In the genomic region with DNA sequence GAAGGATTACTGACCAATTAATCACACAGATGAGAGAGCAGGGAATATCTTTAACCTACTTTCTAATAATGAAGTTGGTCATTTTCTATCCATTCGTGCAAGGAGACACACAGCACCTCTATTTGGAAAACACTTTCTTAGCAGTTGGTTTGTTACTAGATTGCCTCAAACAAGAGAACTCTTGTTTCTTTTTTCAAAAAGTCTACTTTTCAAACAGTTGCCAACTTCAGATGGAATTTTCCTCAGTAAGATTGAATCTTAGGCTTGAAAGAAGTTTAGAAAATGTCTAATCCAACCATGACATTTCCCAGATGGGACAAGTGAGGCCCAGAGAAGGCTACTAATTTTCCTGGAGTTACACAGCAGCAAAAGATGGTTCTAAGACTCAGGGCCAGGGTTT, we compare ENCODE assay signal across 18 cellular contexts. TPM values are rescaled to one million over a fixed set of nuclear protein-coding genes. Genes with fewer than 3 reads are reported as not detected.
DNase-seq lines count a peak whose midpoint lies in the region; ATAC-seq, FAIRE-seq and TF ChIP-seq lines count a peak whose summit lies in the region.
"Had no signal": no experiment of that assay in that cellular context is flagged by ENCODE, and none has a peak within 500 bp of the region (broad histone marks: within the 10 kb centered on the region; RNA-seq: fewer than 3 reads in every experiment).

No MANE protein-coding gene starts in this region.

- no peak overlapping the region for H3K4me3 ChIP-seq in coronary artery
- H3K4me3 ChIP-seq in HepG2 (replicated peaks in 1 of 3; ENCODE audit: insufficient read depth in 1 of 3, low read depth in 2 of 3, low read length in 3 of 3): peak overlapping the region in 1 of 3 experiments; percentile 1; a peak in 2 of 6 replicates
- H3K4me3 ChIP-seq in upper lobe of right lung: no peak overlapping the region
- H3K4me3 ChIP-seq in OCI-LY7 (ENCODE audit: low read depth, low read length, poor library complexity, severe bottlenecking): no peak overlapping the region
- H3K4me3 ChIP-seq: body of pancreas, SJCRH30 had no signal

- no peak for TF ChIP-seq POLR2A in HepG2 (IDR thresholded peaks at IDR 0.05; ENCODE audit: insufficient read depth in 1 of 2, low read depth in 2 of 2, low read length in 2 of 2)

- H3K4me1 ChIP-seq in HepG2 (ENCODE audit: insufficient read depth, low read length) (peaks cover 25% of the 10 kb centered on the region), upper lobe of right lung (peaks cover 4% of the 10 kb centered on the region), OCI-LY7 (ENCODE audit: insufficient read depth, low read length, poor library complexity, severe bottlenecking) (no peaks in the 10 kb centered on the region)
- H3K4me1 ChIP-seq: body of pancreas, SJCRH30 had no signal

- TF ChIP-seq RAD21 in HepG2 (CRISPR knock-in tag; IDR thresholded peaks at IDR 0.05): no peak

- H3K36me3 Mint-ChIP-seq in activated CD8-positive, alpha-beta memory T cell treated with anti-CD3 and anti-CD28 coated beads, Interleukin-2, amount 10 ng/mL, durations not matched to agents 7 days and 5 days: no peaks in the 10 kb centered on the region
- H3K36me3 Mint-ChIP-seq: activated naive CD4-positive, alpha-beta T cell treated with anti-CD3 and anti-CD28 coated beads, Interleukin-2, amount 50 U/mL, for 72 hours had no signal

- no peak for TF ChIP-seq EP300 in HepG2 (IDR thresholded peaks at IDR 0.05; ENCODE audit: low read depth in 2 of 2, low read length in 2 of 2)
- TF ChIP-seq EP300 in HepG2 (CRISPR knock-in tag; IDR thresholded peaks at IDR 0.05; ENCODE audit: borderline replicate concordance): no peak

- no peak overlapping the region for H2AFZ ChIP-seq in HepG2 (ENCODE audit: low read length)
- H2AFZ ChIP-seq in OCI-LY7 (ENCODE audit: low read length): no peak overlapping the region

- CTCF ChIA-PET in HepG2 (lab: Yijun Ruan, JAX; ENCODE audit: low intra/inter-chr PET ratio, low total read pairs) (no interaction called here), OCI-LY7 (lab: Charles Lee; ENCODE audit: unreplicated experiment) (interaction anchor here (0.7 kb wide), 1 partner anchor 42 kb away, joined by 3 read pairs; no protein-coding TSS in a partner anchor)
- CTCF ChIA-PET in activated CD8-positive, alpha-beta memory T cell treated with anti-CD3 and anti-CD28 coated beads, Interleukin-2, amount 10 ng/mL, durations not matched to agents 7 days and 5 days (lab: Charles Lee): no interaction called here

- peaks cover 9% of the 10 kb centered on the region for H3K27me3 Mint-ChIP-seq in activated CD8-positive, alpha-beta memory T cell treated with anti-CD3 and anti-CD28 coated beads, Interleukin-2, amount 10 ng/mL, durations not matched to agents 7 days and 5 days
- H3K27me3 Mint-ChIP-seq: dendritic cell treated with granulocyte-macrophage colony-stimulating factor and Interleukin-4, amounts not matched to agents 40 ng/mL and 50 ng/mL, for 4 days had no signal

- H3K4me2 ChIP-seq in HepG2 (ENCODE audit: low read depth, low read length) (peak overlapping the region; percentile 51), OCI-LY7 (ENCODE audit: low read length) (no peak overlapping the region)

- peak overlapping the region; percentile 12 to 83 for H3K27ac ChIP-seq in coronary artery
- no peak overlapping the region for H3K27ac ChIP-seq in HepG2 (ENCODE audit: extremely low read length, insufficient read depth, low read length)
- peak overlapping the region; percentile 72 for H3K27ac ChIP-seq in upper lobe of right lung
- H3K27ac ChIP-seq in OCI-LY7 (ENCODE audit: low read depth, low read length, poor library complexity, severe bottlenecking): no peak overlapping the region
- H3K27ac ChIP-seq: SJCRH30 had no signal

- H3K79me2 ChIP-seq in HepG2 (ENCODE audit: insufficient read depth, low read length): no peaks in the 10 kb centered on the region
- H3K79me2 ChIP-seq in OCI-LY7 (ENCODE audit: insufficient read depth, low read depth, low read length): no peaks in the 10 kb centered on the region

- H3K36me3 ChIP-seq in HepG2 (replicated peaks in 1 of 2; ENCODE audit: control insufficient read depth in 1 of 2, insufficient read depth in 2 of 2, low read length in 2 of 2) (no peaks in the 10 kb centered on the region), upper lobe of right lung (no peaks in the 10 kb centered on the region), OCI-LY7 (ENCODE audit: insufficient read depth, low read length) (no peaks in the 10 kb centered on the region)
- H3K36me3 ChIP-seq: SJCRH30 had no signal

- no peaks in the 10 kb centered on the region for H3K27me3 ChIP-seq in HepG2 (ENCODE audit: control insufficient read depth in 1 of 2, insufficient read depth in 2 of 2, low read length in 2 of 2)
- no peaks in the 10 kb centered on the region for H3K27me3 ChIP-seq in upper lobe of right lung
- H3K27me3 ChIP-seq: body of pancreas had no signal

- H3K27ac Mint-ChIP-seq in activated CD8-positive, alpha-beta memory T cell treated with anti-CD3 and anti-CD28 coated beads, Interleukin-2, amount 10 ng/mL, durations not matched to agents 7 days and 5 days: no peak overlapping the region
- H3K27ac Mint-ChIP-seq: activated CD8-positive, alpha-beta T cell treated with anti-CD3 and anti-CD28 coated beads for 36 hours; activated naive CD4-positive, alpha-beta T cell treated with anti-CD3 and anti-CD28 coated beads, Interleukin-2, amount 50 U/mL, for 72 hours; dendritic cell treated with granulocyte-macrophage colony-stimulating factor and Interleukin-4, amounts not matched to agents 40 ng/mL and 50 ng/mL, for 4 days had no signal

- no peaks in the 10 kb centered on the region for H3K4me1 Mint-ChIP-seq in activated CD8-positive, alpha-beta memory T cell treated with anti-CD3 and anti-CD28 coated beads, Interleukin-2, amount 10 ng/mL, durations not matched to agents 7 days and 5 days

- no peak for TF ChIP-seq CTCF in coronary artery (IDR thresholded peaks at IDR 0.05)
- TF ChIP-seq CTCF in HepG2 (CRISPR knock-in tag; IDR thresholded peaks at IDR 0.05): no peak
- no peak for TF ChIP-seq CTCF in upper lobe of right lung (IDR thresholded peaks at IDR 0.05)
- TF ChIP-seq CTCF in OCI-LY7 (conservative IDR thresholded peaks at IDR 0.05; ENCODE audit: low read length): no peak

- BruUV-seq in HepG2 (replicated peaks; lab: Mats Ljungman, UMichigan): no TSS peak
- BruUV-seq in OCI-LY7 (replicated peaks; lab: Mats Ljungman, UMichigan): no TSS peak

- 18% methylated on average over 1 of the region's 1 CpG for WGBS in HepG2 (ENCODE audit: low lambda C conversion rate)

- H3K4me3 Mint-ChIP-seq in activated CD8-positive, alpha-beta memory T cell treated with anti-CD3 and anti-CD28 coated beads, Interleukin-2, amount 10 ng/mL, durations not matched to agents 7 days and 5 days: no peak overlapping the region
- H3K4me3 Mint-ChIP-seq: activated CD8-positive, alpha-beta T cell treated with anti-CD3 and anti-CD28 coated beads for 36 hours; activated T-cell treated with anti-CD3 and anti-CD28 coated beads, Interleukin-2, amount 50 U/mL, for 4 hours; dendritic cell treated with granulocyte-macrophage colony-stimulating factor and Interleukin-4, amounts not matched to agents 40 ng/mL and 50 ng/mL, for 4 days had no signal

- H4K20me1 ChIP-seq in HepG2 (ENCODE audit: insufficient read depth, low read length) (no peaks in the 10 kb centered on the region), OCI-LY7 (ENCODE audit: insufficient read depth, low read length) (no peaks in the 10 kb centered on the region)

- no peak for FAIRE-seq in HepG2 (lab: Jason Lieb, UNC)

- ATAC-seq in HepG2 (no peak), sciatic nerve (peak; percentile 9), upper lobe of right lung (no peak), GM18520 (IDR thresholded peaks at IDR 0.05; ENCODE audit: unreplicated experiment) (no peak)
- ATAC-seq in activated CD8-positive, alpha-beta memory T cell treated with anti-CD3 and anti-CD28 coated beads, Interleukin-2, amount 10 ng/mL, durations not matched to agents 7 days and 5 days: no peak
- ATAC-seq: activated CD8-positive, alpha-beta T cell treated with anti-CD3 and anti-CD28 coated beads for 36 hours; activated naive CD4-positive, alpha-beta T cell treated with anti-CD3 and anti-CD28 coated beads, Interleukin-2, amount 50 U/mL, for 72 hours; activated T-cell treated with anti-CD3 and anti-CD28 coated beads, Interleukin-2, amount 50 U/mL, for 4 hours had no signal

- H3K9me3 Mint-ChIP-seq in activated CD8-positive, alpha-beta memory T cell treated with anti-CD3 and anti-CD28 coated beads, Interleukin-2, amount 10 ng/mL, durations not matched to agents 7 days and 5 days (ENCODE audit: low read depth): no peaks in the 10 kb centered on the region
- H3K9me3 Mint-ChIP-seq: activated CD8-positive, alpha-beta T cell treated with anti-CD3 and anti-CD28 coated beads for 36 hours; activated naive CD4-positive, alpha-beta T cell treated with anti-CD3 and anti-CD28 coated beads, Interleukin-2, amount 50 U/mL, for 72 hours; activated T-cell treated with anti-CD3 and anti-CD28 coated beads, Interleukin-2, amount 50 U/mL, for 4 hours; dendritic cell treated with granulocyte-macrophage colony-stimulating factor and Interleukin-4, amounts not matched to agents 40 ng/mL and 50 ng/mL, for 4 days had no signal

- DNase-seq in coronary artery (ENCODE audit: low spot score): no peak
- DNase-seq in HepG2 (ENCODE audit: low spot score): no peak
- no peak for DNase-seq in sciatic nerve (ENCODE audit: low spot score)
- no peak for DNase-seq in upper lobe of right lung
- DNase-seq in OCI-LY7 (ENCODE audit: low spot score): no peak
- no peak for DNase-seq in activated CD8-positive, alpha-beta memory T cell treated with anti-CD3 and anti-CD28 coated beads, Interleukin-2, amount 10 ng/mL, durations not matched to agents 7 days and 5 days
- DNase-seq: activated CD8-positive, alpha-beta T cell treated with anti-CD3 and anti-CD28 coated beads for 36 hours; activated T-cell treated with anti-CD3 and anti-CD28 coated beads, Interleukin-2, amount 50 U/mL, for 4 hours; MM.1S; NCI-H748 treated with DMSO at 0.1 percent for 48 hours; OCI-M1; SJCRH30; stimulated activated CD4-positive, alpha-beta T cell treated with anti-CD3 and anti-CD28 coated beads, Interleukin-2, amount 100 ng/mL, for 48 hours; T-helper 2 cell had no signal

- intact Hi-C loops in HepG2 (cut with micrococcal nuclease; ENCODE audit: unreplicated experiment) (no loop called here), sciatic nerve (cut with DNase I) (loop anchor here (10.0 kb wide), 1 partner anchor 64 kb away; no protein-coding TSS in a partner anchor), upper lobe of right lung (cut with DNase I) (no loop called here), OCI-LY7 (cut with micrococcal nuclease; ENCODE audit: unreplicated experiment) (no loop called here)

- POLR2A ChIA-PET in HepG2 (lab: Yijun Ruan, JAX) (interaction anchor here (1.0 kb wide), 2 partner anchors 41 to 42 kb away, joined by 4 to 5 read pairs; partner anchors contain the start of gene SMTN), OCI-LY7 (lab: Charles Lee) (no interaction called here)

- H3K9me2 ChIP-seq in OCI-LY7 (ENCODE audit: insufficient read depth, low read length): no peaks in the 10 kb centered on the region

- no peak overlapping the region for H3K9ac ChIP-seq in HepG2 (ENCODE audit: insufficient read depth, low read depth, low read length)

- H3K9me3 ChIP-seq in HepG2 (ENCODE audit: low read length) (no peaks in the 10 kb centered on the region), upper lobe of right lung (no peaks in the 10 kb centered on the region), OCI-LY7 (ENCODE audit: low read length) (no peaks in the 10 kb centered on the region)
- H3K9me3 ChIP-seq: body of pancreas, SJCRH30 had no signal

- in situ Hi-C loops in HepG2 (cut with HindIII; ENCODE audit: extremely low pct_ligation_motif_present, low pct_unique_long_range_greater_than_20kb): no loop called here

RNA-seq across cellular contexts. Expression of gene SMTN, which starts 42.4 kb away (rescaled TPM):
- 6.9 and 14.7 TPM in 2 replicates for total RNA-seq in HepG2 (2016; rRNA removed; fragmentation: Illumina TruSeq; extraction: Trizol)
- total RNA-seq in HepG2 (2016; cell fraction: cytosol; rRNA removed; fragmentation: Illumina TruSeq; extraction: Trizol; ENCODE audit: low read depth): 2.5 and 3.0 TPM in 2 replicates
- total RNA-seq in HepG2 (2016; cell fraction: insoluble cytoplasmic fraction; rRNA removed; fragmentation: Illumina TruSeq; extraction: Trizol): 5.5 and 15.8 TPM in 2 replicates
- total RNA-seq in HepG2 (2016; cell fraction: membrane; rRNA removed; fragmentation: Illumina TruSeq; extraction: Trizol): 7.5 and 8.5 TPM in 2 replicates
- 17.4 and 23.6 TPM in 2 replicates for total RNA-seq in HepG2 (2016; cell fraction: nucleus; rRNA removed; fragmentation: Illumina TruSeq; extraction: Trizol)
- 24.2 and 26.1 TPM in 2 replicates for polyA plus RNA-seq in HepG2 (2011; rRNA removed)
- 10.8 and 14.8 TPM in 2 replicates for polyA plus RNA-seq in HepG2 (2011; cell fraction: cytosol; rRNA removed)
- 129 and 177 TPM in 2 replicates for polyA plus RNA-seq in HepG2 (2011; cell fraction: nucleus; rRNA removed)
- polyA plus RNA-seq in HepG2 (2012): 16.2 and 21.3 TPM in 2 replicates
- 2.3 and 3.6 TPM in 2 replicates for polyA plus RNA-seq in HepG2 (2016; cell fraction: cytosol; fragmentation: Illumina TruSeq; extraction: Trizol; ENCODE audit: low read depth)
- 6.1 and 9.7 TPM in 2 replicates for polyA plus RNA-seq in HepG2 (2016; cell fraction: insoluble cytoplasmic fraction; fragmentation: Illumina TruSeq; extraction: Trizol; ENCODE audit: low read depth)
- polyA plus RNA-seq in HepG2 (2016; cell fraction: membrane; fragmentation: Illumina TruSeq; extraction: Trizol; ENCODE audit: low read depth): 5.1 and 6.6 TPM in 2 replicates
- 48.9 and 50.6 TPM in 2 replicates for polyA plus RNA-seq in HepG2 (2016; cell fraction: nucleus; fragmentation: Illumina TruSeq; extraction: Trizol; ENCODE audit: insufficient read depth, low read depth)
- 5.1 and 18.8 TPM in 2 replicates for polyA minus RNA-seq in HepG2 (2011; rRNA and poly(A)+ RNA removed; ENCODE audit: low replicate concordance)
- 11.6 and 13.2 TPM in 2 replicates for polyA minus RNA-seq in HepG2 (2011; cell fraction: cytosol; rRNA and poly(A)+ RNA removed)
- 28.8 and 31.8 TPM in 2 replicates for polyA minus RNA-seq in HepG2 (2011; cell fraction: nucleus; rRNA and poly(A)+ RNA removed)
- 283 TPM for total RNA-seq in sciatic nerve
- total RNA-seq in upper lobe of right lung: 71.6 TPM
- total RNA-seq in OCI-LY7 (2014; rRNA removed; shearing (Covaris generic)): 13.5 and 16.9 TPM in 2 replicates
- 35.4 and 50.8 TPM in 2 replicates for total RNA-seq in OCI-LY7 (2022)
- total RNA-seq in activated CD8-positive, alpha-beta memory T cell treated with anti-CD3 and anti-CD28 coated beads, Interleukin-2, amount 10 ng/mL, durations not matched to agents 7 days and 5 days: 10 to 100 TPM; 35.6 to 51.2 TPM

Comparison
In these comparisons a context has a peak if more than half of its experiments do, and no peak if none do; other contexts are left out.
1. H3K27ac ChIP-seq: peak in coronary artery (2 of 2) and upper lobe of right lung (single experiment); none in HepG2 (single experiment) and OCI-LY7 (single experiment).